2 cellular contexts compared by ENCODE assay signal in genomic region chr2:20571231-20571630, GRCh38.
A peak's percentile ranks its signal among the peaks of the same experiment; 100 is the strongest.
TF ChIP-seq lines count a peak whose summit lies in the region.

No MANE protein-coding gene starts in this region.

TF ChIP-seq in IMR-90, 13 proteins besides CTCF, POLR2A, EP300 and RAD21:
- no peak for TF ChIP-seq NFE2L2 (IDR thresholded peaks at IDR 0.05; ENCODE audit: low read depth, low read length)
- no peak for TF ChIP-seq USF2 (IDR thresholded peaks at IDR 0.05; ENCODE audit: low read depth, low read length)
- no peak for TF ChIP-seq FOS (IDR thresholded peaks at IDR 0.05; ENCODE audit: low read depth, low read length)
- TF ChIP-seq CHD1 (IDR thresholded peaks at IDR 0.05; ENCODE audit: low read depth, low read length): no peak
- TF ChIP-seq SMC3 (IDR thresholded peaks at IDR 0.05; ENCODE audit: low read depth, low read length): no peak
- TF ChIP-seq MAFK (IDR thresholded peaks at IDR 0.05; ENCODE audit: low read depth, low read length): no peak
- no peak for TF ChIP-seq MAZ (IDR thresholded peaks at IDR 0.05; ENCODE audit: borderline replicate concordance, low read depth, low read length)
- no peak for TF ChIP-seq RFX5 (IDR thresholded peaks at IDR 0.05; ENCODE audit: low read depth, low read length)
- no peak for TF ChIP-seq MXI1 (IDR thresholded peaks at IDR 0.05; ENCODE audit: borderline replicate concordance, low read depth, low read length)
- TF ChIP-seq BHLHE40 (IDR thresholded peaks at IDR 0.05; ENCODE audit: low read depth, low read length): no peak
- TF ChIP-seq ELK1 (IDR thresholded peaks at IDR 0.05; ENCODE audit: borderline replicate concordance, low read depth, low read length): no peak
- TF ChIP-seq RCOR1 (IDR thresholded peaks at IDR 0.05; ENCODE audit: insufficient replicate concordance, low read length): no peak
- TF ChIP-seq CEBPB (IDR thresholded peaks at IDR 0.05; ENCODE audit: low read depth, low read length): no peak

TF ChIP-seq in endothelial cell of umbilical vein, 7 proteins besides CTCF, POLR2A, EP300 and RAD21:
- TF ChIP-seq JUN (IDR thresholded peaks at IDR 0.05; ENCODE audit: borderline replicate concordance, insufficient read depth, insufficient read length, low read depth) (no peak), POLR2AphosphoS5 (IDR thresholded peaks at IDR 0.05; ENCODE audit: insufficient read depth, low read depth, low read length) (peak; percentile 29)
TF ChIP-seq in endothelial cell of umbilical vein: peak in this region for 1.
